Comparison of ENCODE assay signal across 29 cellular contexts in genomic region chr12:21998295-21998694, GRCh38. TPM values are rescaled to one million over a fixed set of nuclear protein-coding genes. Genes with fewer than 3 reads are reported as not detected.
"Had no signal": no experiment of that assay in that cellular context is flagged by ENCODE, and none has a peak within 500 bp of the region (broad histone marks: within the 10 kb centered on the region; RNA-seq: fewer than 3 reads in every experiment).

No MANE protein-coding gene starts in this region.

- H3K4me3 ChIP-seq: colonic mucosa, coronary artery, dorsolateral prefrontal cortex, esophagus muscularis mucosa, esophagus squamous epithelium, gastrocnemius medialis, gastroesophageal sphincter, heart left ventricle had no signal

- H3K4me1 Mint-ChIP-seq: endodermal cell had no signal

- H3K27me3 Mint-ChIP-seq: dendritic cell treated with granulocyte-macrophage colony-stimulating factor and Interleukin-4, amounts not matched to agents 40 ng/mL and 50 ng/mL, for 4 days had no signal

- H3K27ac ChIP-seq: colonic mucosa, coronary artery, dorsolateral prefrontal cortex, epithelial cell of prostate, esophagus muscularis mucosa, esophagus squamous epithelium, foreskin keratinocyte, gastroesophageal sphincter had no signal

- H3K9me3 Mint-ChIP-seq: dendritic cell treated with granulocyte-macrophage colony-stimulating factor and Interleukin-4, amounts not matched to agents 40 ng/mL and 50 ng/mL, for 4 days; effector memory CD8-positive, alpha-beta T cell; endodermal cell had no signal

- FAIRE-seq: colon, endometrium, endothelial cell of umbilical vein, frontal cortex had no signal

- H3K4me3 Mint-ChIP-seq: dendritic cell treated with granulocyte-macrophage colony-stimulating factor and Interleukin-4, amounts not matched to agents 40 ng/mL and 50 ng/mL, for 4 days; effector memory CD8-positive, alpha-beta T cell; endodermal cell had no signal

- H3K27me3 ChIP-seq: colonic mucosa, esophagus muscularis mucosa, esophagus squamous epithelium, foreskin keratinocyte, gastrocnemius medialis, gastroesophageal sphincter, heart left ventricle had no signal

- ATAC-seq: effector memory CD8-positive, alpha-beta T cell; esophagus mucosa; foreskin keratinocyte; gastrocnemius medialis; gastroesophageal sphincter had no signal

- H3K27ac Mint-ChIP-seq: dendritic cell treated with granulocyte-macrophage colony-stimulating factor and Interleukin-4, amounts not matched to agents 40 ng/mL and 50 ng/mL, for 4 days; effector memory CD8-positive, alpha-beta T cell; endodermal cell had no signal

- H3K4me1 ChIP-seq: colonic mucosa, esophagus muscularis mucosa, esophagus squamous epithelium, foreskin keratinocyte, gastrocnemius medialis, gastroesophageal sphincter had no signal

- H3K9me3 ChIP-seq: colonic mucosa, esophagus muscularis mucosa, esophagus squamous epithelium, gastrocnemius medialis, gastroesophageal sphincter, heart left ventricle had no signal

- H3K36me3 ChIP-seq: colonic mucosa, esophagus muscularis mucosa, esophagus squamous epithelium, gastrocnemius medialis, gastroesophageal sphincter, heart left ventricle had no signal

- DNase-seq: colonic mucosa; cortex of kidney; dermis blood vessel endothelial cell; dorsolateral prefrontal cortex; effector CD4-positive, alpha-beta T cell; effector CD8-positive, alpha-beta T cell; effector memory CD4-positive, alpha-beta T cell; effector memory CD8-positive, alpha-beta T cell; endodermal cell; erythroblast; esophagus squamous epithelium; foreskin fibroblast; foreskin keratinocyte; foreskin melanocyte; gastrocnemius medialis; glutamatergic neuron; head of caudate nucleus; heart left ventricle had no signal

RNA-seq across cellular contexts. Expression of gene ABCC9, which starts 57.1 kb away (rescaled TPM):
- total RNA-seq: dermis microvascular lymphatic vessel endothelial cell, endothelial cell of umbilical vein had no signal
- polyA plus RNA-seq: foreskin keratinocyte had no signal
